Comparison of ENCODE assay signal across 21 cellular contexts in genomic region chr12:5827591-5827990, GRCh38.
DNase-seq lines count a peak whose midpoint lies in the region; ATAC-seq, FAIRE-seq and TF ChIP-seq lines count a peak whose summit lies in the region.
"Had no signal": no experiment of that assay in that cellular context is flagged by ENCODE, and none has a peak within 500 bp of the region (broad histone marks: within the 10 kb centered on the region; RNA-seq: fewer than 3 reads in every experiment).

No MANE protein-coding gene starts in this region.

- no peak for TF ChIP-seq RAD21 in A549 (conservative IDR thresholded peaks at IDR 0.05 in 1 of 2, IDR thresholded peaks at IDR 0.05 in 1 of 2)

- H3K4me2 ChIP-seq in A549, result peak overlapping the region; percentile 25; the same call in 2 of the 3 replicates
- peak overlapping the region; percentile 55; the same call in 1 of the 2 replicates for H3K4me2 ChIP-seq in GM23338
- no peak overlapping the region for H3K4me2 ChIP-seq in neural progenitor cell
- H3K4me2 ChIP-seq: BLaER1 treated with 17β-estradiol and CSF1 and Interleukin-3, amounts not matched to agents 10 nM and 100 nM had no signal

- no peaks in the 10 kb centered on the region for H3K9me3 ChIP-seq in A549
- H3K9me3 ChIP-seq in neural progenitor cell (ENCODE audit: low read depth), result no peaks in the 10 kb centered on the region
- peaks cover 0 to 24% (median 13%) of the 10 kb centered on the region in 8 donors for H3K9me3 ChIP-seq in spleen

- H3F3A ChIP-seq in GM23338 (replicated peaks; ENCODE audit: low read depth), result no peaks in the 10 kb centered on the region
- H3F3A ChIP-seq in neural progenitor cell (ENCODE audit: low read depth), result no peaks in the 10 kb centered on the region

- H3K4me3 ChIP-seq in A549 (no peak overlapping the region), GM23338 (no peak overlapping the region), neural progenitor cell (no peak overlapping the region), spleen (no peak overlapping the region)
- H3K4me3 ChIP-seq: BLaER1 treated with 17β-estradiol and CSF1 and Interleukin-3, amounts not matched to agents 10 nM and 100 nM; GM23248; SK-N-MC had no signal

- H3K36me3 Mint-ChIP-seq in GM23338 (ENCODE audit: low read depth) (peaks cover 22% of the 10 kb centered on the region), neural progenitor cell (peaks cover 8% of the 10 kb centered on the region)
- H3K36me3 Mint-ChIP-seq: CD8-positive, alpha-beta memory T cell had no signal

- H2AFZ ChIP-seq in GM23338 (peak overlapping the region; percentile 63; the same call in 1 of the 2 replicates), neural progenitor cell (replicated peaks) (no peak overlapping the region)
- H2AFZ ChIP-seq: GM23248 had no signal

- TF ChIP-seq POLR2A in A549 (IDR thresholded peaks at IDR 0.05; ENCODE audit: low read length) (no peak), spleen (IDR thresholded peaks at IDR 0.05) (no peak)

- TF ChIP-seq CTCF in A549 (IDR thresholded peaks at IDR 0.05) (no peak), GM23338 (conservative IDR thresholded peaks at IDR 0.05; ENCODE audit: low read depth in 2 of 2) (no peak), neural progenitor cell (IDR thresholded peaks at IDR 0.05) (no peak), spleen (IDR thresholded peaks at IDR 0.05 in 8 of 11, conservative IDR thresholded peaks at IDR 0.05 in 3 of 11) (no peak), omental fat pad (IDR thresholded peaks at IDR 0.05) (no peak)

- intact Hi-C loops in spleen (cut with DNase I; ENCODE audit: low total_unique reads), result no loop called here

- H3K9me2 ChIP-seq in GM23338 (ENCODE audit: insufficient read depth), result no peaks in the 10 kb centered on the region

- no peak for FAIRE-seq in A549 (lab: Jason Lieb, UNC)
- FAIRE-seq: HepG2 had no signal

- H3K9ac ChIP-seq in neural progenitor cell, result no peak overlapping the region
- H3K9ac ChIP-seq: BLaER1 treated with 17β-estradiol and CSF1 and Interleukin-3, amounts not matched to agents 10 nM and 100 nM; GM23248 had no signal

- ATAC-seq in A549, result no peak
- peak; percentile 84 for ATAC-seq in GM23338
- ATAC-seq in HG02763 (IDR thresholded peaks at IDR 0.05; ENCODE audit: unreplicated experiment), result no peak
- ATAC-seq in omental fat pad (ENCODE audit: low FRiP score), result no peak
- ATAC-seq: HepG2 had no signal

- H3K27me3 Mint-ChIP-seq in GM23338 (ENCODE audit: insufficient read depth, low read depth, poor library complexity), result peaks cover 3% of the 10 kb centered on the region
- H3K27me3 Mint-ChIP-seq in neural progenitor cell (ENCODE audit: insufficient read depth, low read depth), result peaks cover 4% of the 10 kb centered on the region

- H3K4me1 ChIP-seq in A549 (no peaks in the 10 kb centered on the region), GM23338 (ENCODE audit: insufficient read depth) (peaks cover 26% of the 10 kb centered on the region), neural progenitor cell (peaks cover 7% of the 10 kb centered on the region), spleen (no peaks in the 10 kb centered on the region)
- H3K4me1 ChIP-seq: BLaER1 treated with 17β-estradiol and CSF1 and Interleukin-3, amounts not matched to agents 10 nM and 100 nM had no signal

- no peak for TF ChIP-seq EP300 in A549 (IDR thresholded peaks at IDR 0.05)

- H3K36me3 ChIP-seq in GM23338 (ENCODE audit: insufficient read depth), result no peaks in the 10 kb centered on the region
- H3K36me3 ChIP-seq in neural progenitor cell, result no peaks in the 10 kb centered on the region
- H3K36me3 ChIP-seq in spleen, result peaks cover 0 to 5% (median 0%) of the 10 kb centered on the region in 6 donors
- H3K36me3 ChIP-seq: BLaER1 treated with 17β-estradiol and CSF1 and Interleukin-3, amounts not matched to agents 10 nM and 100 nM had no signal

- CTCF ChIA-PET in A549 (lab: Yijun Ruan, JAX), result interaction anchor here (0.6 kb wide), 1 partner anchor 1223 kb away, joined by 3 read pairs; no protein-coding TSS in a partner anchor

- POLR2A ChIA-PET in A549 (lab: Yijun Ruan, JAX), result no interaction called here

- H4K20me1 ChIP-seq in GM23338 (replicated peaks; ENCODE audit: insufficient read depth) (no peaks in the 10 kb centered on the region), neural progenitor cell (ENCODE audit: low read depth) (no peaks in the 10 kb centered on the region)
- H4K20me1 ChIP-seq: BLaER1 treated with 17β-estradiol and CSF1 and Interleukin-3, amounts not matched to agents 10 nM and 100 nM had no signal

- H3K4me1 Mint-ChIP-seq in GM23338 (peaks cover 19% of the 10 kb centered on the region), neural progenitor cell (peaks cover 10% of the 10 kb centered on the region)
- H3K4me1 Mint-ChIP-seq: CD8-positive, alpha-beta memory T cell had no signal

- H3K9me3 Mint-ChIP-seq in GM23338 (peaks cover 23% of the 10 kb centered on the region), neural progenitor cell (peaks cover 17% of the 10 kb centered on the region)

- H3K27me3 ChIP-seq in GM23338 (ENCODE audit: insufficient read depth), result 0 out of 2 replicates have a peak, but pooled peaks cover 3% of the 10 kb centered on the region
- H3K27me3 ChIP-seq in neural progenitor cell, result no peaks in the 10 kb centered on the region
- H3K27me3 ChIP-seq in spleen (replicated peaks in 1 of 7), result peaks cover 0 to 11% (median 0%) of the 10 kb centered on the region in 7 donors
- H3K27me3 ChIP-seq: BLaER1 treated with 17β-estradiol and CSF1 and Interleukin-3, amounts not matched to agents 10 nM and 100 nM had no signal

- H3K79me2 ChIP-seq in GM23338 (replicated peaks; ENCODE audit: insufficient read depth) (no peaks in the 10 kb centered on the region), neural progenitor cell (ENCODE audit: low read depth) (no peaks in the 10 kb centered on the region)

- DNase-seq in A549 (ENCODE audit: low read depth in 1 of 2, low spot score in 1 of 2) (no peak), GM23338 (ENCODE audit: low spot score) (peak; percentile 61), ecto neural progenitor cell (ENCODE audit: low spot score) (peak; percentile 56), neural progenitor cell (ENCODE audit: low spot score) (peak; percentile 46), hypothalamus (lab: John Stamatoyannopoulos, UW) (no peak), spleen (no peak), omental fat pad (ENCODE audit: low spot score) (no peak)
- DNase-seq: CD8-positive, alpha-beta memory T cell; DMS79 treated with DMSO at 0.1 percent for 48 hours; GDM1; GM23248; KBM-7; NCI-H1105; NCI-H1694; NCI-H2081 treated with DMSO at 0.1 percent for 48 hours; NCI-H748 treated with DMSO at 0.1 percent for 48 hours; SHP77 had no signal

- H3K4me3 Mint-ChIP-seq in GM23338 (no peak overlapping the region), neural progenitor cell (no peak overlapping the region)
- H3K4me3 Mint-ChIP-seq: CD8-positive, alpha-beta memory T cell had no signal

- H3K27ac ChIP-seq in A549 (no peak overlapping the region), GM23338 (ENCODE audit: low read depth) (no peak overlapping the region), neural progenitor cell (no peak overlapping the region), spleen (no peak overlapping the region)
- H3K27ac ChIP-seq: BLaER1 treated with 17β-estradiol and CSF1 and Interleukin-3, amounts not matched to agents 10 nM and 100 nM; GM23248; SK-N-MC had no signal

- 31% methylated on average over 10 of the region's 22 CpGs for WGBS in A549 (ENCODE audit: missing lambda C conversion rate)
- 79 to 92% (median 87%) methylated on average over 18 to 22 of the region's 22 CpGs for WGBS in spleen, 5 donors

- no peak overlapping the region for H3K27ac Mint-ChIP-seq in GM23338
- H3K27ac Mint-ChIP-seq in neural progenitor cell, result no peak overlapping the region
- H3K27ac Mint-ChIP-seq: CD8-positive, alpha-beta memory T cell had no signal

TF ChIP-seq in A549, 52 proteins besides CTCF, POLR2A, EP300 and RAD21 (continues in another document):
- TF ChIP-seq FOXS1 (CRISPR knock-in tag; IDR thresholded peaks at IDR 0.05) (no peak), EHMT2 (IDR thresholded peaks at IDR 0.05; ENCODE audit: low read depth) (no peak), TFCP2L1 (CRISPR knock-in tag; IDR thresholded peaks at IDR 0.05) (no peak), SREBF2 (IDR thresholded peaks at IDR 0.05) (no peak), SMC3 (IDR thresholded peaks at IDR 0.05) (no peak), NPAS2 (CRISPR knock-in tag; IDR thresholded peaks at IDR 0.05; ENCODE audit: borderline replicate concordance) (no peak)
- TF ChIP-seq, protein P1, sequence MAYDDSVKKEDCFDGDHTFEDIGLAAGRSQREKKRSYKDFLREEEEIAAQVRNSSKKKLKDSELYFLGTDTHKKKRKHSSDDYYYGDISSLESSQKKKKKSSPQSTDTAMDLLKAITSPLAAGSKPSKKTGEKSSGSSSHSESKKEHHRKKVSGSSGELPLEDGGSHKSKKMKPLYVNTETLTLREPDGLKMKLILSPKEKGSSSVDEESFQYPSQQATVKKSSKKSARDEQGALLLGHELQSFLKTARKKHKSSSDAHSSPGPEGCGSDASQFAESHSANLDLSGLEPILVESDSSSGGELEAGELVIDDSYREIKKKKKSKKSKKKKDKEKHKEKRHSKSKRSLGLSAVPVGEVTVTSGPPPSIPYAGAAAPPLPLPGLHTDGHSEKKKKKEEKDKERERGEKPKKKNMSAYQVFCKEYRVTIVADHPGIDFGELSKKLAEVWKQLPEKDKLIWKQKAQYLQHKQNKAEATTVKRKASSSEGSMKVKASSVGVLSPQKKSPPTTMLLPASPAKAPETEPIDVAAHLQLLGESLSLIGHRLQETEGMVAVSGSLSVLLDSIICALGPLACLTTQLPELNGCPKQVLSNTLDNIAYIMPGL (CRISPR knock-in tag; IDR thresholded peaks at IDR 0.05; ENCODE audit: borderline replicate concordance), result no peak

Comparison
In these comparisons a context has a peak if more than half of its experiments do, and no peak if none do; other contexts are left out.
1. DNase-seq: peak in GM23338 (single experiment), ecto neural progenitor cell (single experiment) and neural progenitor cell (single experiment); none in A549 (0 of 2), hypothalamus (0 of 51), spleen (single experiment) and omental fat pad (single experiment).